Comparison of ENCODE assay signal across 19 cellular contexts in genomic region chr5:178050873-178051272, GRCh38. TPM values are rescaled to one million over a fixed set of nuclear protein-coding genes. Genes with fewer than 3 reads are reported as not detected.
"Had no signal": no experiment of that assay in that cellular context is flagged by ENCODE, and none has a peak within 500 bp of the region (broad histone marks: within the 10 kb centered on the region; RNA-seq: fewer than 3 reads in every experiment).

No MANE protein-coding gene starts in this region.

RNA-seq across cellular contexts. Expression of gene PROP1, which starts 54.8 kb away (rescaled TPM):
- total RNA-seq: activated naive CD4-positive, alpha-beta T cell treated with anti-CD3 and anti-CD28 coated beads for 36 hours; activated naive CD4-positive, alpha-beta T cell treated with anti-CD3 and anti-CD28 coated beads, Interleukin-2, amount 50 U/mL, for 72 hours; activated naive CD8-positive, alpha-beta T cell treated with anti-CD3 and anti-CD28 coated beads for 36 hours; activated naive CD8-positive, alpha-beta T cell treated with anti-CD3 and anti-CD28 coated beads, Interleukin-2, amount 10 ng/mL, durations not matched to agents 7 days and 5 days; activated T-cell treated with anti-CD3 and anti-CD28 coated beads, Interleukin-2, amount 50 U/mL, for 4 hours; activated T-cell treated with anti-CD3 and anti-CD28 coated beads, Interleukin-2, amount 50 U/mL, for 72 hours; activated T-helper 1 cell treated with anti-CD3 and anti-CD28 coated beads, Interleukin-12 subunit alpha, Interleukin-12 subunit beta, Interleukin-2, Interleukin-4 antibody, amounts not matched to agents 30 ng/mL and 10 ng/mL and 1 ng/mL, durations not matched to agents 14 hours and 24 hours and 36 hours; activated T-helper 17 cell treated with anti-CD3 and anti-CD28 coated beads, Interleukin-2, amount 50 U/mL, for 72 hours; activated T-helper 2 cell treated with anti-CD3 and anti-CD28 coated beads, Interferon-gamma antibody, Interleukin-2, Interleukin-4, amounts not matched to agents 10 μg/mL and 5 μg/mL and 100 μg/mL, durations not matched to agents 14 hours and 24 hours and 36 hours; adrenal gland; aorta; ascending aorta; astrocyte; body of pancreas; breast epithelium; bronchial epithelial cell; cardiac muscle cell; cardiac septum had no signal
- polyA plus RNA-seq: adipose tissue, adrenal gland, aorta, cardiac muscle cell had no signal
